39 cellular contexts compared by ENCODE assay signal in genomic region chr19:53639471-53639870, GRCh38. TPM values are rescaled to one million over a fixed set of nuclear protein-coding genes. Genes with fewer than 3 reads are reported as not detected.
"Had no signal": no experiment of that assay in that cellular context is flagged by ENCODE, and none has a peak within 500 bp of the region (broad histone marks: within the 10 kb centered on the region; RNA-seq: fewer than 3 reads in every experiment).

No MANE protein-coding gene starts in this region.

- H3K27ac Mint-ChIP-seq: activated CD4-positive, alpha-beta memory T cell treated with anti-CD3 and anti-CD28 coated beads, Interleukin-2, amount 10 ng/mL, durations not matched to agents 7 days and 5 days; activated CD4-positive, alpha-beta T cell treated with anti-CD3 and anti-CD28 coated beads for 36 hours; activated CD4-positive, alpha-beta T cell treated with anti-CD3 and anti-CD28 coated beads, Interleukin-2, amount 10 ng/mL, durations not matched to agents 7 days and 5 days; activated CD8-positive, alpha-beta memory T cell treated with anti-CD3 and anti-CD28 coated beads, Interleukin-2, amount 10 ng/mL, durations not matched to agents 7 days and 5 days; activated CD8-positive, alpha-beta T cell treated with anti-CD3 and anti-CD28 coated beads, Interleukin-2, amount 10 ng/mL, durations not matched to agents 7 days and 5 days; activated naive CD4-positive, alpha-beta T cell treated with anti-CD3 and anti-CD28 coated beads, Interleukin-2, amount 10 ng/mL, durations not matched to agents 7 days and 5 days; activated naive CD4-positive, alpha-beta T cell treated with anti-CD3 and anti-CD28 coated beads, Interleukin-2, amount 50 U/mL, for 24 hours; activated naive CD8-positive, alpha-beta T cell; activated naive CD8-positive, alpha-beta T cell treated with anti-CD3 and anti-CD28 coated beads, Interleukin-2, amount 10 ng/mL, durations not matched to agents 7 days and 5 days; activated naive CD8-positive, alpha-beta T cell treated with anti-CD3 and anti-CD28 coated beads, Interleukin-2, amount 50 U/mL, for 24 hours; activated T-cell treated with anti-CD3 and anti-CD28 coated beads, Interleukin-2, amount 50 U/mL, for 24 hours; activated T-helper 2 cell treated with anti-CD3 and anti-CD28 coated beads, Interferon-gamma antibody, Interleukin-2, Interleukin-4, amounts not matched to agents 10 μg/mL and 5 μg/mL and 100 μg/mL, durations not matched to agents 14 hours and 24 hours and 36 hours; brain; T-helper 1 cell treated with Interleukin-12 subunit alpha and Interleukin-12 subunit beta and Interleukin-4 antibody, amounts not matched to agents 30 μg/mL and 1 μg/mL, for 36 hours; T-helper 2 cell treated with Interferon-gamma antibody and Interleukin-4, amounts not matched to agents 5 μg/mL and 100 μg/mL, for 36 hours had no signal

- H3K36me3 ChIP-seq: ascending aorta, cardiac muscle cell had no signal

- H3K27me3 ChIP-seq: ascending aorta, cardiac muscle cell had no signal

- ATAC-seq: activated CD4-positive, alpha-beta T cell treated with anti-CD3 and anti-CD28 coated beads for 36 hours; activated CD4-positive, CD25-positive, alpha-beta regulatory T cell treated with anti-CD3 and anti-CD28 coated beads, Interleukin-2, amount 50 U/mL, for 24 hours; activated CD8-positive, alpha-beta memory T cell treated with anti-CD3 and anti-CD28 coated beads, Interleukin-2, amount 10 ng/mL, durations not matched to agents 7 days and 5 days; activated CD8-positive, alpha-beta T cell treated with anti-CD3 and anti-CD28 coated beads, Interleukin-2, amount 10 ng/mL, durations not matched to agents 7 days and 5 days; activated naive CD8-positive, alpha-beta T cell treated with anti-CD3 and anti-CD28 coated beads, Interleukin-2, amount 50 U/mL, for 24 hours had no signal

- H3K4me1 ChIP-seq: ascending aorta had no signal

- H3K4me3 ChIP-seq: ascending aorta, cardiac muscle cell had no signal

- H3K27me3 Mint-ChIP-seq: activated CD4-positive, alpha-beta memory T cell treated with anti-CD3 and anti-CD28 coated beads, Interleukin-2, amount 10 ng/mL, durations not matched to agents 7 days and 5 days; activated CD4-positive, alpha-beta T cell treated with anti-CD3 and anti-CD28 coated beads, Interleukin-2, amount 10 ng/mL, durations not matched to agents 7 days and 5 days; activated CD8-positive, alpha-beta memory T cell treated with anti-CD3 and anti-CD28 coated beads, Interleukin-2, amount 10 ng/mL, durations not matched to agents 7 days and 5 days; activated naive CD4-positive, alpha-beta T cell treated with anti-CD3 and anti-CD28 coated beads, Interleukin-2, amount 10 ng/mL, durations not matched to agents 7 days and 5 days; activated naive CD4-positive, alpha-beta T cell treated with anti-CD3 and anti-CD28 coated beads, Interleukin-2, amount 50 U/mL, for 24 hours; activated naive CD8-positive, alpha-beta T cell; activated naive CD8-positive, alpha-beta T cell treated with anti-CD3 and anti-CD28 coated beads, Interleukin-2, amount 10 ng/mL, durations not matched to agents 7 days and 5 days; activated naive CD8-positive, alpha-beta T cell treated with anti-CD3 and anti-CD28 coated beads, Interleukin-2, amount 50 U/mL, for 24 hours; central memory CD8-positive, alpha-beta T cell had no signal

- H3K4me1 Mint-ChIP-seq: activated CD4-positive, alpha-beta memory T cell treated with anti-CD3 and anti-CD28 coated beads, Interleukin-2, amount 10 ng/mL, durations not matched to agents 7 days and 5 days; activated CD4-positive, alpha-beta T cell treated with anti-CD3 and anti-CD28 coated beads for 36 hours; activated CD4-positive, alpha-beta T cell treated with anti-CD3 and anti-CD28 coated beads, Interleukin-2, amount 10 ng/mL, durations not matched to agents 7 days and 5 days; activated CD8-positive, alpha-beta memory T cell treated with anti-CD3 and anti-CD28 coated beads, Interleukin-2, amount 10 ng/mL, durations not matched to agents 7 days and 5 days; activated naive CD4-positive, alpha-beta T cell treated with anti-CD3 and anti-CD28 coated beads, Interleukin-2, amount 10 ng/mL, durations not matched to agents 7 days and 5 days; activated naive CD4-positive, alpha-beta T cell treated with anti-CD3 and anti-CD28 coated beads, Interleukin-2, amount 50 U/mL, for 24 hours; activated naive CD8-positive, alpha-beta T cell treated with anti-CD3 and anti-CD28 coated beads, Interleukin-2, amount 10 ng/mL, durations not matched to agents 7 days and 5 days; activated naive CD8-positive, alpha-beta T cell treated with anti-CD3 and anti-CD28 coated beads, Interleukin-2, amount 50 U/mL, for 24 hours; central memory CD8-positive, alpha-beta T cell had no signal

- H3K36me3 Mint-ChIP-seq: activated CD8-positive, alpha-beta memory T cell treated with anti-CD3 and anti-CD28 coated beads, Interleukin-2, amount 10 ng/mL, durations not matched to agents 7 days and 5 days; activated naive CD4-positive, alpha-beta T cell treated with anti-CD3 and anti-CD28 coated beads, Interleukin-2, amount 10 ng/mL, durations not matched to agents 7 days and 5 days; activated naive CD8-positive, alpha-beta T cell; activated naive CD8-positive, alpha-beta T cell treated with anti-CD3 and anti-CD28 coated beads, Interleukin-2, amount 10 ng/mL, durations not matched to agents 7 days and 5 days; brain had no signal

- H3K4me3 Mint-ChIP-seq: activated CD4-positive, alpha-beta memory T cell treated with anti-CD3 and anti-CD28 coated beads, Interleukin-2, amount 10 ng/mL, durations not matched to agents 7 days and 5 days; activated CD4-positive, alpha-beta T cell treated with anti-CD3 and anti-CD28 coated beads for 36 hours; activated CD4-positive, alpha-beta T cell treated with anti-CD3 and anti-CD28 coated beads, Interleukin-2, amount 10 ng/mL, durations not matched to agents 7 days and 5 days; activated CD8-positive, alpha-beta memory T cell treated with anti-CD3 and anti-CD28 coated beads, Interleukin-2, amount 10 ng/mL, durations not matched to agents 7 days and 5 days; activated CD8-positive, alpha-beta T cell treated with anti-CD3 and anti-CD28 coated beads, Interleukin-2, amount 10 ng/mL, durations not matched to agents 7 days and 5 days; activated naive CD4-positive, alpha-beta T cell treated with anti-CD3 and anti-CD28 coated beads, Interleukin-2, amount 10 ng/mL, durations not matched to agents 7 days and 5 days; activated naive CD4-positive, alpha-beta T cell treated with anti-CD3 and anti-CD28 coated beads, Interleukin-2, amount 50 U/mL, for 24 hours; activated naive CD8-positive, alpha-beta T cell; activated naive CD8-positive, alpha-beta T cell treated with anti-CD3 and anti-CD28 coated beads, Interleukin-2, amount 10 ng/mL, durations not matched to agents 7 days and 5 days; activated naive CD8-positive, alpha-beta T cell treated with anti-CD3 and anti-CD28 coated beads, Interleukin-2, amount 50 U/mL, for 24 hours; activated T-cell treated with anti-CD3 and anti-CD28 coated beads, Interleukin-2, amount 50 U/mL, for 24 hours; brain; central memory CD8-positive, alpha-beta T cell; T-helper 1 cell treated with Interleukin-12 subunit alpha and Interleukin-12 subunit beta and Interleukin-4 antibody, amounts not matched to agents 30 μg/mL and 1 μg/mL, for 36 hours; T-helper 2 cell treated with Interferon-gamma antibody and Interleukin-4, amounts not matched to agents 5 μg/mL and 100 μg/mL, for 36 hours had no signal

- H3K27ac ChIP-seq: ascending aorta, cardiac muscle cell, VCaP had no signal

- H3K9me3 ChIP-seq: ascending aorta had no signal

- DNase-seq: activated CD4-positive, alpha-beta memory T cell treated with anti-CD3 and anti-CD28 coated beads, Interleukin-2, amount 10 ng/mL, durations not matched to agents 7 days and 5 days; activated CD4-positive, alpha-beta T cell treated with anti-CD3 and anti-CD28 coated beads for 1 hour; activated CD4-positive, alpha-beta T cell treated with anti-CD3 and anti-CD28 coated beads for 36 hours; activated CD4-positive, alpha-beta T cell treated with anti-CD3 and anti-CD28 coated beads for 48 hours; activated CD4-positive, alpha-beta T cell treated with anti-CD3 and anti-CD28 coated beads, Interleukin-2, amount 10 ng/mL, durations not matched to agents 7 days and 5 days; activated CD4-positive, alpha-beta T cell treated with anti-CD3 and anti-CD28 coated beads, Interleukin-2, amount 50 U/mL, for 48 hours; activated CD4-positive, CD25-positive, alpha-beta regulatory T cell; activated CD8-positive, alpha-beta memory T cell treated with anti-CD3 and anti-CD28 coated beads for 24 hours; activated CD8-positive, alpha-beta memory T cell treated with anti-CD3 and anti-CD28 coated beads, Interleukin-2, amount 10 ng/mL, durations not matched to agents 7 days and 5 days; activated CD8-positive, alpha-beta memory T cell treated with anti-CD3 and anti-CD28 coated beads, Interleukin-2, amount 50 U/mL, for 48 hours; activated CD8-positive, alpha-beta T cell treated with anti-CD3 and anti-CD28 coated beads, Interleukin-2, amount 10 ng/mL, durations not matched to agents 7 days and 5 days; activated effector memory CD4-positive, alpha-beta T cell treated with Interleukin-2 at 50 U/mL for 16 hours; activated gamma-delta T cell; activated naive CD4-positive, alpha-beta T cell treated with anti-CD3 and anti-CD28 coated beads, Interleukin-2, amount 10 ng/mL, durations not matched to agents 7 days and 5 days; activated naive CD4-positive, alpha-beta T cell treated with Interleukin-2 at 50 U/mL for 16 hours; activated naive CD8-positive, alpha-beta T cell treated with anti-CD3 and anti-CD28 coated beads, Interleukin-2, amount 10 ng/mL, durations not matched to agents 7 days and 5 days; activated naive CD8-positive, alpha-beta T cell treated with anti-CD3 and anti-CD28 coated beads, Interleukin-2, amount 50 U/mL, for 24 hours; activated T-cell treated with anti-CD3 and anti-CD28 coated beads, Interleukin-2, amount 50 U/mL, for 24 hours; activated T-cell treated with anti-CD3 and anti-CD28 coated beads, Interleukin-2, amount 50 U/mL, for 48 hours; amygdala; anterior cingulate cortex; caudate nucleus; cerebellar nuclear complex; T-helper 1 cell; T-helper 2 cell; T-helper 9 cell had no signal

RNA-seq across cellular contexts. Expression of gene DPRX, which starts 7.7 kb away (rescaled TPM):
- total RNA-seq: activated CD4-positive, alpha-beta memory T cell treated with anti-CD3 and anti-CD28 coated beads, Interleukin-2, amount 10 ng/mL, durations not matched to agents 7 days and 5 days; activated CD4-positive, alpha-beta T cell treated with anti-CD3 and anti-CD28 coated beads for 36 hours; activated CD4-positive, alpha-beta T cell treated with anti-CD3 and anti-CD28 coated beads, Interleukin-2, amount 10 ng/mL, durations not matched to agents 7 days and 5 days; activated CD8-positive, alpha-beta memory T cell treated with anti-CD3 and anti-CD28 coated beads, Interleukin-2, amount 10 ng/mL, durations not matched to agents 7 days and 5 days; activated CD8-positive, alpha-beta T cell treated with anti-CD3 and anti-CD28 coated beads, Interleukin-2, amount 10 ng/mL, durations not matched to agents 7 days and 5 days; activated naive CD8-positive, alpha-beta T cell treated with anti-CD3 and anti-CD28 coated beads, Interleukin-2, amount 10 ng/mL, durations not matched to agents 7 days and 5 days; activated T-helper 2 cell treated with anti-CD3 and anti-CD28 coated beads, Interferon-gamma antibody, Interleukin-2, Interleukin-4, amounts not matched to agents 10 μg/mL and 5 μg/mL and 100 μg/mL, durations not matched to agents 14 hours and 24 hours and 36 hours; ascending aorta; bronchial epithelial cell; cardiac muscle cell; chondrocyte had no signal
- polyA plus RNA-seq: cardiac muscle cell had no signal
